In genomic region chr10:95334793-95335120, GRCh38 we compare ENCODE assay signal across 14 cellular contexts. TPM values are rescaled to one million over a fixed set of nuclear protein-coding genes. Genes with fewer than 3 reads are reported as not detected.
DNase-seq lines count a peak whose midpoint lies in the region; ATAC-seq, FAIRE-seq and TF ChIP-seq lines count a peak whose summit lies in the region.
"Had no signal": no experiment of that assay in that cellular context is flagged by ENCODE, and none has a peak within 500 bp of the region (broad histone marks: within the 10 kb centered on the region; RNA-seq: fewer than 3 reads in every experiment).

No MANE protein-coding gene starts in this region.

- 78% methylated on average over 3 of the region's 3 CpGs for WGBS in liver
- 96% methylated on average over 3 of the region's 3 CpGs for WGBS in HepG2 (ENCODE audit: low lambda C conversion rate)
- WGBS in gastroesophageal sphincter (ENCODE audit: low coverage in 1 of 2), 2 donors: 7 to 29% methylated on average over 1 to 2 of the region's 3 CpGs
- 57 to 71% (median 69%) methylated on average over 3 of the region's 3 CpGs for WGBS in psoas muscle, 3 donors

- ATAC-seq in HepG2 (no peak), gastroesophageal sphincter (no peak), psoas muscle (peak in 3 of 4 donors; percentile 11 to 27 (median 18))
- ATAC-seq: activated CD4-positive, alpha-beta T cell treated with anti-CD3 and anti-CD28 coated beads for 36 hours; activated T-cell treated with anti-CD3 and anti-CD28 coated beads, Interleukin-2, amount 50 U/mL, for 4 hours had no signal

- H3K9ac ChIP-seq in liver (ENCODE audit: low read depth in 1 of 2, low read length in 2 of 2) (no peak overlapping the region), HepG2 (ENCODE audit: insufficient read depth, low read depth, low read length) (no peak overlapping the region)

- BruUV-seq in HepG2 (replicated peaks; lab: Mats Ljungman, UMichigan): no TSS peak

- FAIRE-seq in HepG2 (lab: Jason Lieb, UNC): no peak

- H3K4me3 ChIP-seq in liver (ENCODE audit: low read depth in 1 of 3, low read length in 3 of 3): no peak overlapping the region
- no peak overlapping the region for H3K4me3 ChIP-seq in HepG2 (replicated peaks in 1 of 3; ENCODE audit: insufficient read depth in 1 of 3, low read depth in 2 of 3, low read length in 3 of 3)
- H3K4me3 ChIP-seq in gastroesophageal sphincter: no peak overlapping the region
- H3K4me3 ChIP-seq in psoas muscle: no peak overlapping the region
- H3K4me3 ChIP-seq in HAP-1: no peak overlapping the region

- no peak for TF ChIP-seq POLR2A in HepG2 (IDR thresholded peaks at IDR 0.05; ENCODE audit: insufficient read depth in 1 of 2, low read depth in 2 of 2, low read length in 2 of 2)
- TF ChIP-seq POLR2A in gastroesophageal sphincter (IDR thresholded peaks at IDR 0.05): no peak

- no peaks in the 10 kb centered on the region for H3K27me3 ChIP-seq in liver (ENCODE audit: control insufficient read depth in 4 of 4, insufficient read depth in 4 of 4, low read length in 3 of 4)
- no peaks in the 10 kb centered on the region for H3K27me3 ChIP-seq in HepG2 (ENCODE audit: control insufficient read depth in 1 of 2, insufficient read depth in 2 of 2, low read length in 2 of 2)
- H3K27me3 ChIP-seq in gastroesophageal sphincter: no peaks in the 10 kb centered on the region
- H3K27me3 ChIP-seq in psoas muscle (ENCODE audit: insufficient read depth in 3 of 3, low read length in 2 of 3): no peaks in the 10 kb centered on the region
- H3K27me3 ChIP-seq in HAP-1 (ENCODE audit: low read depth): no peaks in the 10 kb centered on the region

- H3K4me2 ChIP-seq in HepG2 (ENCODE audit: low read depth, low read length): no peak overlapping the region

- TF ChIP-seq EP300 in HepG2 (IDR thresholded peaks at IDR 0.05; ENCODE audit: low read depth in 2 of 2, low read length in 2 of 2): no peak
- no peak for TF ChIP-seq EP300 in HepG2 (CRISPR knock-in tag; IDR thresholded peaks at IDR 0.05; ENCODE audit: borderline replicate concordance)
- TF ChIP-seq EP300 in gastroesophageal sphincter (IDR thresholded peaks at IDR 0.05): no peak

- POLR2A ChIA-PET in HepG2 (lab: Yijun Ruan, JAX): no interaction called here

- intact Hi-C loops in HepG2 (cut with micrococcal nuclease; ENCODE audit: unreplicated experiment) (loop anchor here (5.0 kb wide), 1 partner anchor 47 kb away; no protein-coding TSS in a partner anchor), psoas muscle (cut with DNase I) (no loop called here)

- peak overlapping the region; percentile 76 to 82 for H3K27ac ChIP-seq in liver (ENCODE audit: low read depth in 1 of 2, low read length in 2 of 2)
- no peak overlapping the region for H3K27ac ChIP-seq in HepG2 (ENCODE audit: extremely low read length, insufficient read depth, low read length)
- H3K27ac ChIP-seq in gastroesophageal sphincter: peak overlapping the region; percentile 71 to 92 (median 86)
- peak overlapping the region; percentile 83 for H3K27ac ChIP-seq in psoas muscle

- H3K79me2 ChIP-seq in HepG2 (ENCODE audit: insufficient read depth, low read length): no peaks in the 10 kb centered on the region

- H3K4me1 ChIP-seq in liver (ENCODE audit: control insufficient read depth in 4 of 4, insufficient read depth in 4 of 4, low read length in 3 of 4): peaks cover 0 to 13% (median 7%) of the 10 kb centered on the region in 4 donors
- peaks cover 77% of the 10 kb centered on the region for H3K4me1 ChIP-seq in HepG2 (ENCODE audit: insufficient read depth, low read length)
- H3K4me1 ChIP-seq in gastroesophageal sphincter: peaks cover 10 to 99% (median 29%) of the 10 kb centered on the region in 3 donors
- H3K4me1 ChIP-seq in psoas muscle: peaks cover 25% of the 10 kb centered on the region
- H3K4me1 ChIP-seq in HAP-1: no peaks in the 10 kb centered on the region

- no peak overlapping the region for H2AFZ ChIP-seq in HepG2 (ENCODE audit: low read length)

- TF ChIP-seq RAD21 in liver (IDR thresholded peaks at IDR 0.05) (no peak), HepG2 (CRISPR knock-in tag; IDR thresholded peaks at IDR 0.05) (no peak)

- peaks cover 6 to 24% (median 18%) of the 10 kb centered on the region in 4 donors for H3K36me3 ChIP-seq in liver (ENCODE audit: control insufficient read depth in 4 of 4, insufficient read depth in 3 of 4, low read depth in 1 of 4, low read length in 3 of 4)
- H3K36me3 ChIP-seq in HepG2 (replicated peaks in 1 of 2; ENCODE audit: control insufficient read depth in 1 of 2, insufficient read depth in 2 of 2, low read length in 2 of 2): peaks cover 5 to 28% of the 10 kb centered on the region in 2 experiments; a peak in 4 of 5 replicates
- peaks cover 3 to 90% of the 10 kb centered on the region in 2 donors for H3K36me3 ChIP-seq in gastroesophageal sphincter
- peaks cover 0 to 69% of the 10 kb centered on the region in 2 donors for H3K36me3 ChIP-seq in psoas muscle (ENCODE audit: insufficient read depth in 1 of 2, low read depth in 1 of 2)
- no peaks in the 10 kb centered on the region for H3K36me3 ChIP-seq in HAP-1 (replicated peaks)

- in situ Hi-C loops in HepG2 (cut with HindIII; ENCODE audit: extremely low pct_ligation_motif_present, low pct_unique_long_range_greater_than_20kb): no loop called here
- in situ Hi-C loops in HAP-1 (cut with MboI; ENCODE audit: low sequenced_read_pairs): no loop called here

- TF ChIP-seq CTCF in liver (IDR thresholded peaks at IDR 0.05; ENCODE audit: low read depth, low read length, missing input control): no peak
- TF ChIP-seq CTCF in HepG2 (CRISPR knock-in tag; IDR thresholded peaks at IDR 0.05): no peak
- no peak for TF ChIP-seq CTCF in gastroesophageal sphincter (IDR thresholded peaks at IDR 0.05)
- no peak for TF ChIP-seq CTCF in psoas muscle (IDR thresholded peaks at IDR 0.05)

- DNase-seq in HepG2 (ENCODE audit: low spot score) (no peak), psoas muscle (no peak), amygdala (lab: John Stamatoyannopoulos, UW) (no peak), NCI-H1930 (lab: John Stamatoyannopoulos, UW) (no peak), HAP-1 (ENCODE audit: low spot score in 2 of 2) (no peak)
- no peak for DNase-seq in activated effector memory CD4-positive, alpha-beta T cell treated with Interleukin-2 at 50 U/mL for 16 hours
- DNase-seq: ACHN; activated CD4-positive, alpha-beta T cell treated with anti-CD3 and anti-CD28 coated beads for 36 hours; activated T-cell treated with anti-CD3 and anti-CD28 coated beads, Interleukin-2, amount 50 U/mL, for 4 hours; Caco-2; midbrain; retina had no signal

- H4K20me1 ChIP-seq in HepG2 (ENCODE audit: insufficient read depth, low read length): no peaks in the 10 kb centered on the region

- CTCF ChIA-PET in HepG2 (lab: Yijun Ruan, JAX; ENCODE audit: low intra/inter-chr PET ratio, low total read pairs): no interaction called here

- H3K9me3 ChIP-seq in liver (ENCODE audit: control insufficient read depth in 4 of 4, low read length in 3 of 4) (no peaks in the 10 kb centered on the region), HepG2 (ENCODE audit: low read length) (no peaks in the 10 kb centered on the region), gastroesophageal sphincter (no peaks in the 10 kb centered on the region), psoas muscle (no peaks in the 10 kb centered on the region), HAP-1 (no peaks in the 10 kb centered on the region)
- H3K9me3 ChIP-seq: Caco-2 had no signal

TF ChIP-seq in liver, 16 proteins besides CTCF, POLR2A, EP300 and RAD21:
- TF ChIP-seq ATF3 (IDR thresholded peaks at IDR 0.05) (no peak), HNF4A (conservative IDR thresholded peaks at IDR 0.05) (no peak), RXRA (IDR thresholded peaks at IDR 0.05) (no peak)

TF ChIP-seq in HepG2, 621 proteins besides CTCF, POLR2A, EP300 and RAD21:
- TF ChIP-seq BHLHE40 (IDR thresholded peaks at IDR 0.05; ENCODE audit: low read length): no peak
- TF ChIP-seq HOXA3 (CRISPR knock-in tag; IDR thresholded peaks at IDR 0.05): no peak
- no peak for TF ChIP-seq NCOA5 (CRISPR knock-in tag; IDR thresholded peaks at IDR 0.05)
- TF ChIP-seq ZNF101 (CRISPR knock-in tag; IDR thresholded peaks at IDR 0.05; ENCODE audit: borderline replicate concordance, low read depth): no peak
- no peak for TF ChIP-seq ZNF782 (CRISPR knock-in tag; IDR thresholded peaks at IDR 0.05; ENCODE audit: borderline replicate concordance)
- TF ChIP-seq ONECUT2 (CRISPR knock-in tag; IDR thresholded peaks at IDR 0.05): no peak

RNA-seq across cellular contexts. Expression of gene PDLIM1, which starts 44.0 kb away (rescaled TPM):
- total RNA-seq in liver (10 to 100 TPM; 16.8 to 22.3 TPM), HepG2 (2016; rRNA removed; fragmentation: Illumina TruSeq; extraction: Trizol) (123 and 183 TPM in 2 replicates), gastroesophageal sphincter (10 to 100 TPM; 25.4 to 74.1 (median 68.5) TPM), psoas muscle (100 to 1,000 TPM; 267 to 504 (median 329) TPM)
- polyA plus RNA-seq in liver (10 to 100 TPM; 66.7 to 73.4 TPM), HepG2 (2011; rRNA removed) (109 and 119 TPM in 2 replicates), psoas muscle (100 to 1,000 TPM in 2 of 3 donors, 10 to 100 TPM in 1; 97.3 to 493 (median 311) TPM)
- 60.3 and 60.8 TPM in 2 replicates for total RNA-seq in HepG2 (2016; cell fraction: cytosol; rRNA removed; fragmentation: Illumina TruSeq; extraction: Trizol; ENCODE audit: low read depth)
- total RNA-seq in HepG2 (2016; cell fraction: insoluble cytoplasmic fraction; rRNA removed; fragmentation: Illumina TruSeq; extraction: Trizol): 116 and 166 TPM in 2 replicates
- total RNA-seq in HepG2 (2016; cell fraction: membrane; rRNA removed; fragmentation: Illumina TruSeq; extraction: Trizol): 123 and 134 TPM in 2 replicates
- total RNA-seq in HepG2 (2016; cell fraction: nucleus; rRNA removed; fragmentation: Illumina TruSeq; extraction: Trizol): 78.1 and 97.1 TPM in 2 replicates
- polyA plus RNA-seq in HepG2 (2011; cell fraction: cytosol; rRNA removed): 149 and 160 TPM in 2 replicates
- polyA plus RNA-seq in HepG2 (2011; cell fraction: nucleus; rRNA removed): 55.5 and 63.7 TPM in 2 replicates
- 173 and 180 TPM in 2 replicates for polyA plus RNA-seq in HepG2 (2012)
- 184 TPM in 2 replicates for polyA plus RNA-seq in HepG2 (2016; cell fraction: cytosol; fragmentation: Illumina TruSeq; extraction: Trizol; ENCODE audit: low read depth)
- 383 and 451 TPM in 2 replicates for polyA plus RNA-seq in HepG2 (2016; cell fraction: insoluble cytoplasmic fraction; fragmentation: Illumina TruSeq; extraction: Trizol; ENCODE audit: low read depth)
- polyA plus RNA-seq in HepG2 (2016; cell fraction: membrane; fragmentation: Illumina TruSeq; extraction: Trizol; ENCODE audit: low read depth): 281 and 307 TPM in 2 replicates
- polyA plus RNA-seq in HepG2 (2016; cell fraction: nucleus; fragmentation: Illumina TruSeq; extraction: Trizol; ENCODE audit: insufficient read depth, low read depth): 213 and 214 TPM in 2 replicates
- 16.6 and 146 TPM in 2 replicates for polyA minus RNA-seq in HepG2 (2011; rRNA and poly(A)+ RNA removed; ENCODE audit: low replicate concordance)
- 132 and 136 TPM in 2 replicates for polyA minus RNA-seq in HepG2 (2011; cell fraction: cytosol; rRNA and poly(A)+ RNA removed)
- 53.7 and 70.4 TPM in 2 replicates for polyA minus RNA-seq in HepG2 (2011; cell fraction: nucleus; rRNA and poly(A)+ RNA removed)

Comparison
In these comparisons a context has a peak if more than half of its experiments do, and no peak if none do; other contexts are left out.
1. ATAC-seq: peak in psoas muscle (3 of 4); none in HepG2 (single experiment) and gastroesophageal sphincter (single experiment).